In genomic region chr14:75301666-75302325, GRCh38 we compare ENCODE assay signal across 10 cellular contexts. TPM values are rescaled to one million over a fixed set of nuclear protein-coding genes. Genes with fewer than 3 reads are reported as not detected.
DNase-seq lines count a peak whose midpoint lies in the region; ATAC-seq and TF ChIP-seq lines count a peak whose summit lies in the region.
"Had no signal": no experiment of that assay in that cellular context is flagged by ENCODE, and none has a peak within 500 bp of the region (broad histone marks: within the 10 kb centered on the region; RNA-seq: fewer than 3 reads in every experiment).

No MANE protein-coding gene starts in this region.

- H3K36me3 ChIP-seq in right atrium auricular region (no peaks in the 10 kb centered on the region), stomach (no peaks in the 10 kb centered on the region)
- H3K36me3 ChIP-seq: cardiac muscle cell had no signal

- peak overlapping the region in 1 of 2 donors; percentile 9 for H3K27ac ChIP-seq in right atrium auricular region
- H3K27ac ChIP-seq in stomach = peak overlapping the region in 3 of 5 donors; percentile 15 to 71 (median 56)
- H3K27ac ChIP-seq: cardiac muscle cell had no signal

- intact Hi-C loops in activated CD4-positive, alpha-beta T cell treated with anti-CD3 and anti-CD28 coated beads, Interleukin-2, amount 10 ng/mL, durations not matched to agents 24 days and 14 days (cut with micrococcal nuclease) = loop anchor here (1.0 to 10.0 kb wide), 4 partner anchors 7 to 357 kb away; partner anchors contain the start of gene TMED10
- intact Hi-C loops in stomach (cut with DNase I; ENCODE audit: low total_unique reads) = loop anchor here (5.0 kb wide), 1 partner anchor 169 kb away; no protein-coding TSS in a partner anchor

- no peak overlapping the region for H3K4me3 ChIP-seq in right atrium auricular region
- no peak overlapping the region for H3K4me3 ChIP-seq in stomach
- H3K4me3 ChIP-seq: cardiac muscle cell had no signal

- H3K4me1 ChIP-seq in right atrium auricular region = peaks cover 0 to 5% of the 10 kb centered on the region in 2 donors
- peaks cover 0 to 24% (median 5%) of the 10 kb centered on the region in 4 donors for H3K4me1 ChIP-seq in stomach

- no peaks in the 10 kb centered on the region for H3K36me3 Mint-ChIP-seq in activated CD8-positive, alpha-beta memory T cell treated with anti-CD3 and anti-CD28 coated beads, Interleukin-2, amount 10 ng/mL, durations not matched to agents 7 days and 5 days
- H3K36me3 Mint-ChIP-seq in activated CD4-positive, alpha-beta T cell treated with anti-CD3 and anti-CD28 coated beads, Interleukin-2, amount 10 ng/mL, durations not matched to agents 24 days and 14 days (ENCODE audit: low read depth) = no peaks in the 10 kb centered on the region

- TF ChIP-seq CTCF in right atrium auricular region (IDR thresholded peaks at IDR 0.05) (no peak), stomach (IDR thresholded peaks at IDR 0.05) (no peak)

- ATAC-seq in activated CD8-positive, alpha-beta memory T cell treated with anti-CD3 and anti-CD28 coated beads, Interleukin-2, amount 10 ng/mL, durations not matched to agents 7 days and 5 days = no peak
- ATAC-seq in GM19455 (IDR thresholded peaks at IDR 0.05; ENCODE audit: unreplicated experiment) = no peak
- no peak for ATAC-seq in GM18858 (IDR thresholded peaks at IDR 0.05; ENCODE audit: unreplicated experiment)

- H3K27me3 ChIP-seq in right atrium auricular region (no peaks in the 10 kb centered on the region), stomach (no peaks in the 10 kb centered on the region)
- H3K27me3 ChIP-seq: cardiac muscle cell had no signal

- peaks cover 21% of the 10 kb centered on the region for H3K4me1 Mint-ChIP-seq in activated CD8-positive, alpha-beta memory T cell treated with anti-CD3 and anti-CD28 coated beads, Interleukin-2, amount 10 ng/mL, durations not matched to agents 7 days and 5 days
- peaks cover 24% of the 10 kb centered on the region for H3K4me1 Mint-ChIP-seq in activated CD4-positive, alpha-beta T cell treated with anti-CD3 and anti-CD28 coated beads, Interleukin-2, amount 10 ng/mL, durations not matched to agents 24 days and 14 days

- H3K27me3 Mint-ChIP-seq in activated CD8-positive, alpha-beta memory T cell treated with anti-CD3 and anti-CD28 coated beads, Interleukin-2, amount 10 ng/mL, durations not matched to agents 7 days and 5 days = peaks cover 3% of the 10 kb centered on the region
- no peaks in the 10 kb centered on the region for H3K27me3 Mint-ChIP-seq in activated CD4-positive, alpha-beta T cell treated with anti-CD3 and anti-CD28 coated beads, Interleukin-2, amount 10 ng/mL, durations not matched to agents 24 days and 14 days

- H3K4me3 Mint-ChIP-seq in activated CD8-positive, alpha-beta memory T cell treated with anti-CD3 and anti-CD28 coated beads, Interleukin-2, amount 10 ng/mL, durations not matched to agents 7 days and 5 days = no peak overlapping the region
- H3K4me3 Mint-ChIP-seq in activated CD4-positive, alpha-beta T cell treated with anti-CD3 and anti-CD28 coated beads, Interleukin-2, amount 10 ng/mL, durations not matched to agents 24 days and 14 days = peak overlapping the region; percentile 53

- CTCF ChIA-PET in activated CD8-positive, alpha-beta memory T cell treated with anti-CD3 and anti-CD28 coated beads, Interleukin-2, amount 10 ng/mL, durations not matched to agents 7 days and 5 days (lab: Charles Lee) = interaction anchor here (0.9 to 13.7 kb wide), 13 partner anchors 33 to 356 kb away, joined by 3 to 216 read pairs (median 4); partner anchors contain the start of genes ACYP1 and NEK9

- no peak for TF ChIP-seq POLR2A in stomach (IDR thresholded peaks at IDR 0.05)

- H3K9me3 ChIP-seq in right atrium auricular region (no peaks in the 10 kb centered on the region), stomach (no peaks in the 10 kb centered on the region)

- no peak for DNase-seq in activated CD8-positive, alpha-beta memory T cell treated with anti-CD3 and anti-CD28 coated beads, Interleukin-2, amount 10 ng/mL, durations not matched to agents 7 days and 5 days
- DNase-seq in activated CD8-positive, alpha-beta memory T cell treated with anti-CD3 and anti-CD28 coated beads, Interleukin-2, amount 50 U/mL, for 4 hours = no peak
- DNase-seq in activated CD4-positive, alpha-beta T cell treated with anti-CD3 and anti-CD28 coated beads, Interleukin-2, amount 10 ng/mL, durations not matched to agents 24 days and 14 days = no peak
- peak; percentile 68 for DNase-seq in right atrium auricular region (ENCODE audit: low spot score)
- DNase-seq in stomach = no peak
- DNase-seq in NCI-H2107 treated with DMSO at 0.1 percent for 48 hours (lab: John Stamatoyannopoulos, UW; ENCODE audit: unreplicated experiment) = no peak
- DNase-seq: mesendoderm had no signal

- WGBS in stomach, 5 donors = 63 to 74% (median 64%) methylated on average over 9 of the region's 9 CpGs

- TF ChIP-seq EP300 in stomach (IDR thresholded peaks at IDR 0.05) = no peak

- peak overlapping the region; percentile 56 for H3K27ac Mint-ChIP-seq in activated CD8-positive, alpha-beta memory T cell treated with anti-CD3 and anti-CD28 coated beads, Interleukin-2, amount 10 ng/mL, durations not matched to agents 7 days and 5 days
- peak overlapping the region; percentile 82 for H3K27ac Mint-ChIP-seq in activated CD4-positive, alpha-beta T cell treated with anti-CD3 and anti-CD28 coated beads, Interleukin-2, amount 10 ng/mL, durations not matched to agents 24 days and 14 days

- no peaks in the 10 kb centered on the region for H3K9me3 Mint-ChIP-seq in activated CD8-positive, alpha-beta memory T cell treated with anti-CD3 and anti-CD28 coated beads, Interleukin-2, amount 10 ng/mL, durations not matched to agents 7 days and 5 days (ENCODE audit: low read depth)
- H3K9me3 Mint-ChIP-seq in activated CD4-positive, alpha-beta T cell treated with anti-CD3 and anti-CD28 coated beads, Interleukin-2, amount 10 ng/mL, durations not matched to agents 24 days and 14 days = no peaks in the 10 kb centered on the region

RNA-seq across cellular contexts. Expression of gene FOS, which starts 23.2 kb away (rescaled TPM):
- total RNA-seq in activated CD8-positive, alpha-beta memory T cell treated with anti-CD3 and anti-CD28 coated beads, Interleukin-2, amount 10 ng/mL, durations not matched to agents 7 days and 5 days = 10 to 100 TPM in 1 of 2 experiments, 1 to 10 TPM in 1; 6.9 to 78.6 TPM
- 26.5 and 29.6 TPM in 2 replicates for total RNA-seq in activated CD4-positive, alpha-beta T cell treated with anti-CD3 and anti-CD28 coated beads, Interleukin-2, amount 10 ng/mL, durations not matched to agents 24 days and 14 days
- total RNA-seq in right atrium auricular region (100 to 1,000 TPM; 232 to 555 TPM), stomach (1,000 to 10,000 TPM in 1 of 5 donors, 100 to 1,000 TPM in 4; 134 to 1,274 (median 649) TPM)
- polyA plus RNA-seq in stomach = 10 to 100 TPM; 62.2 to 82.0 (median 77.1) TPM
